In the genomic region with DNA sequence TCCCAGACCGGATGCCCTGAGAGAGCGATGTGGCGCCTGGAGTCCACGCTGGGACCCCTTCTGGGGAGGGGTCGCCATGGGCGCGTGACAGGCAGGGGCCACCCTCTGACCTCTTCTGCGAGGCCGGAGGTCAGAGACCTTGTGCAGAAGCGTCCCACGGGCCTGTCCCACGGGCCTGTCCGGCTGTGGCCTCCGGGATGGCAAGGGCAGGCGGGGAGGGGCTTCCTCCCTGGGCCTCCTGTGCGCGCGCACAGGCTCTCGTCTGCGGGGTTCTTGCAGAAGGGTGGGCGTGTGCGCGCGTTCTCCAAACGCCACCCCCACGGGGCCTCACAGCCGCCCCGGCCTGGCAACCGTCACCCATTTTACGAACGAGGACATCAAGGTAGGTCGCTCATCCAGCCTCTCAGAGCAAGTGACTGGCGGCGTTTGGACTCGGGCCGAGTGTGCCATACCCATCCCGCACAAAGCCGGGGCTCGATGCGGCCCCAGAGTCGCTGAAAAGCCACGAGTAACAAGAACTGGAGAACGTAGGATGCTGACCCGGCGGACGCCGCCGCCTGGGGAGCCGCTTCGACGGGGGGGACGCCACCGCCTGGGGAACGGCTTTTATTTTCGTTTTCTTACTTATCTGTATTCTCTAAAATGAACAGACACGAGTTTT, we compare ENCODE assay signal across 2 cellular contexts.
TF ChIP-seq lines count a peak whose summit lies in the region.

No MANE protein-coding gene starts in this region.

TF ChIP-seq in A549, 52 proteins besides CTCF, POLR2A, EP300 and RAD21 (continued from another document):
- TF ChIP-seq, protein P1, sequence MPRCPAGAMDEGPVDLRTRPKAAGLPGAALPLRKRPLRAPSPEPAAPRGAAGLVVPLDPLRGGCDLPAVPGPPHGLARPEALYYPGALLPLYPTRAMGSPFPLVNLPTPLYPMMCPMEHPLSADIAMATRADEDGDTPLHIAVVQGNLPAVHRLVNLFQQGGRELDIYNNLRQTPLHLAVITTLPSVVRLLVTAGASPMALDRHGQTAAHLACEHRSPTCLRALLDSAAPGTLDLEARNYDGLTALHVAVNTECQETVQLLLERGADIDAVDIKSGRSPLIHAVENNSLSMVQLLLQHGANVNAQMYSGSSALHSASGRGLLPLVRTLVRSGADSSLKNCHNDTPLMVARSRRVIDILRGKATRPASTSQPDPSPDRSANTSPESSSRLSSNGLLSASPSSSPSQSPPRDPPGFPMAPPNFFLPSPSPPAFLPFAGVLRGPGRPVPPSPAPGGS (IDR thresholded peaks at IDR 0.05) = no peak
- no peak for TF ChIP-seq NFE2L2 (conservative IDR thresholded peaks at IDR 0.05; ENCODE audit: low read length)
- TF ChIP-seq, protein P2, sequence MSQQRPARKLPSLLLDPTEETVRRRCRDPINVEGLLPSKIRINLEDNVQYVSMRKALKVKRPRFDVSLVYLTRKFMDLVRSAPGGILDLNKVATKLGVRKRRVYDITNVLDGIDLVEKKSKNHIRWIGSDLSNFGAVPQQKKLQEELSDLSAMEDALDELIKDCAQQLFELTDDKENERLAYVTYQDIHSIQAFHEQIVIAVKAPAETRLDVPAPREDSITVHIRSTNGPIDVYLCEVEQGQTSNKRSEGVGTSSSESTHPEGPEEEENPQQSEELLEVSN (IDR thresholded peaks at IDR 0.05; ENCODE audit: borderline replicate concordance, low read depth) = no peak
- no peak for TF ChIP-seq NR3C1 (IDR thresholded peaks at IDR 0.05)
- no peak for TF ChIP-seq MAFK (IDR thresholded peaks at IDR 0.05; ENCODE audit: partially characterized antibody)
- no peak for TF ChIP-seq CBX8 (IDR thresholded peaks at IDR 0.05)
- no peak for TF ChIP-seq HOXA7 (CRISPR knock-in tag; IDR thresholded peaks at IDR 0.05)
- TF ChIP-seq SREBF2 (IDR thresholded peaks at IDR 0.05) = no peak
- no peak for TF ChIP-seq PHF8 (IDR thresholded peaks at IDR 0.05; ENCODE audit: borderline replicate concordance, low read depth)
- TF ChIP-seq FOSL2 (IDR thresholded peaks at IDR 0.05) = no peak
- no peak for TF ChIP-seq FOSL2 (CRISPR knock-in tag; IDR thresholded peaks at IDR 0.05)
- no peak for TF ChIP-seq KDM5A (IDR thresholded peaks at IDR 0.05)
- no peak for TF ChIP-seq HDAC2 (IDR thresholded peaks at IDR 0.05)
- no peak for TF ChIP-seq TP53 (CRISPR knock-in tag; IDR thresholded peaks at IDR 0.05)
- TF ChIP-seq, protein P3, sequence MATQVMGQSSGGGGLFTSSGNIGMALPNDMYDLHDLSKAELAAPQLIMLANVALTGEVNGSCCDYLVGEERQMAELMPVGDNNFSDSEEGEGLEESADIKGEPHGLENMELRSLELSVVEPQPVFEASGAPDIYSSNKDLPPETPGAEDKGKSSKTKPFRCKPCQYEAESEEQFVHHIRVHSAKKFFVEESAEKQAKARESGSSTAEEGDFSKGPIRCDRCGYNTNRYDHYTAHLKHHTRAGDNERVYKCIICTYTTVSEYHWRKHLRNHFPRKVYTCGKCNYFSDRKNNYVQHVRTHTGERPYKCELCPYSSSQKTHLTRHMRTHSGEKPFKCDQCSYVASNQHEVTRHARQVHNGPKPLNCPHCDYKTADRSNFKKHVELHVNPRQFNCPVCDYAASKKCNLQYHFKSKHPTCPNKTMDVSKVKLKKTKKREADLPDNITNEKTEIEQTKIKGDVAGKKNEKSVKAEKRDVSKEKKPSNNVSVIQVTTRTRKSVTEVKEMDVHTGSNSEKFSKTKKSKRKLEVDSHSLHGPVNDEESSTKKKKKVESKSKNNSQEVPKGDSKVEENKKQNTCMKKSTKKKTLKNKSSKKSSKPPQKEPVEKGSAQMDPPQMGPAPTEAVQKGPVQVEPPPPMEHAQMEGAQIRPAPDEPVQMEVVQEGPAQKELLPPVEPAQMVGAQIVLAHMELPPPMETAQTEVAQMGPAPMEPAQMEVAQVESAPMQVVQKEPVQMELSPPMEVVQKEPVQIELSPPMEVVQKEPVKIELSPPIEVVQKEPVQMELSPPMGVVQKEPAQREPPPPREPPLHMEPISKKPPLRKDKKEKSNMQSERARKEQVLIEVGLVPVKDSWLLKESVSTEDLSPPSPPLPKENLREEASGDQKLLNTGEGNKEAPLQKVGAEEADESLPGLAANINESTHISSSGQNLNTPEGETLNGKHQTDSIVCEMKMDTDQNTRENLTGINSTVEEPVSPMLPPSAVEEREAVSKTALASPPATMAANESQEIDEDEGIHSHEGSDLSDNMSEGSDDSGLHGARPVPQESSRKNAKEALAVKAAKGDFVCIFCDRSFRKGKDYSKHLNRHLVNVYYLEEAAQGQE (IDR thresholded peaks at IDR 0.05) = no peak
- TF ChIP-seq ZSCAN20 (CRISPR knock-in tag; IDR thresholded peaks at IDR 0.05) = no peak
TF ChIP-seq in A549: peak in this region for 0.

TF ChIP-seq in endothelial cell of umbilical vein, 7 proteins besides CTCF, POLR2A, EP300 and RAD21 (continued from another document):
- TF ChIP-seq GATA2 (IDR thresholded peaks at IDR 0.05; ENCODE audit: insufficient read depth, insufficient read length, low read depth, low read length) = no peak
- no peak for TF ChIP-seq FOS (IDR thresholded peaks at IDR 0.05; ENCODE audit: borderline replicate concordance, insufficient read depth, low read length)
- TF ChIP-seq JUN (IDR thresholded peaks at IDR 0.05; ENCODE audit: borderline replicate concordance, insufficient read depth, insufficient read length, low read depth) = no peak
- no peak for TF ChIP-seq POLR2AphosphoS5 (IDR thresholded peaks at IDR 0.05; ENCODE audit: insufficient read depth, low read depth, low read length)
